ENCODE assay signal across 35 cellular contexts in the genomic region with DNA sequence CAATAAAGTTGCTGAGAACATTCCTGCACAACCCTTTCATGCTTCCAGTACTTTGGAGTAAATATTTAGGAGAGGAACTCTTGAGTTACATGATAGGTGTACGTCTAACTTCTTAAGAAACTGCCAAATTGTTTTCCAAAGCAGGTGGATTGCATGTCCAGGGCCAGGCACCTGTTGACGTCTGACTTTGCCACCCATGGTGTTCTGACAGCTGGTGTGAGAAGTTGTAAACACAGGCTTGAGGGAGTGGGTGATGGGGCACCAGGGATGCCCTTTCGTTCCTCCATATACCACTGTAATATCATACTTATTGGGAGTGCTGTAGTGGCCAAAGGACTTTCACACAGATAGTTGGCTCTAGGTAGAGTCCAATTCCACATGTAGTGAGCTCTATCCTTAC.
"Had no signal": no experiment of that assay in that cellular context is flagged by ENCODE, and none has a peak within 500 bp of the region (broad histone marks: within the 10 kb centered on the region; RNA-seq: fewer than 3 reads in every experiment).

No MANE protein-coding gene starts in this region.

- H3K4me2 ChIP-seq: KMS-11, PC-9 had no signal

- H3K9ac ChIP-seq: KMS-11 had no signal

- H2AFZ ChIP-seq: PC-9 had no signal

- H3K4me3 ChIP-seq: PC-9 had no signal

- H3K27me3 ChIP-seq: brain microvascular endothelial cell had no signal

- H3K36me3 ChIP-seq: brain microvascular endothelial cell had no signal

- H3K27ac ChIP-seq: brain microvascular endothelial cell, KMS-11, PC-9, RWPE1, VCaP had no signal

- ATAC-seq: activated CD8-positive, alpha-beta memory T cell treated with anti-CD3 and anti-CD28 coated beads, Interleukin-2, amount 10 ng/mL, durations not matched to agents 7 days and 5 days; activated naive CD8-positive, alpha-beta T cell treated with anti-CD3 and anti-CD28 coated beads, Interleukin-2, amount 50 U/mL, for 24 hours; Right ventricle myocardium inferior had no signal

- DNase-seq: activated B cell treated with CpG ODN at 0.5 μM for 24 hours; activated CD4-positive, alpha-beta memory T cell treated with anti-CD3 and anti-CD28 coated beads, Interleukin-2, amount 10 ng/mL, durations not matched to agents 7 days and 5 days; activated CD4-positive, alpha-beta T cell treated with anti-CD3 and anti-CD28 coated beads for 4 hours; activated CD4-positive, alpha-beta T cell treated with anti-CD3 and anti-CD28 coated beads, Interleukin-2, amount 50 U/mL, for 1 hour; activated CD4-positive, CD25-positive, alpha-beta regulatory T cell treated with anti-CD3 and anti-CD28 coated beads, Interleukin-2, amount 50 U/mL, for 72 hours; activated CD8-positive, alpha-beta memory T cell treated with anti-CD3 and anti-CD28 coated beads for 24 hours; activated CD8-positive, alpha-beta memory T cell treated with anti-CD3 and anti-CD28 coated beads, Interleukin-2, amount 10 ng/mL, durations not matched to agents 7 days and 5 days; activated CD8-positive, alpha-beta memory T cell treated with anti-CD3 and anti-CD28 coated beads, Interleukin-2, amount 50 U/mL, for 48 hours; activated effector memory CD4-positive, alpha-beta T cell treated with Interleukin-2 at 50 U/mL for 16 hours; activated naive CD4-positive, alpha-beta T cell treated with anti-CD3 and anti-CD28 coated beads, Interleukin-2, amount 10 ng/mL, durations not matched to agents 7 days and 5 days; activated naive CD8-positive, alpha-beta T cell treated with anti-CD3 and anti-CD28 coated beads, Interleukin-2, amount 50 U/mL, for 24 hours; activated T-cell treated with anti-CD3 and anti-CD28 coated beads, Interleukin-2, amount 50 U/mL, for 48 hours; anterior cingulate cortex; brain microvascular endothelial cell; central memory CD4-positive, alpha-beta T cell; NCI-H1092 treated with DMSO at 0.1 percent for 48 hours; NCI-H1436; NCI-H187; NCI-H2029 treated with DMSO at 0.1 percent for 48 hours; NCI-H2107; NCI-H2171; NCI-H510A; NCI-H526; NCI-H774; NK-92 treated with Interleukin-12 subunit alpha and Interleukin-12 subunit beta, amount 100 ng/mL, for 24 hours; PC-9; SIG-M5; SW 1271; T-helper 1 cell; T-helper 2 cell; T-helper 9 cell had no signal
